ENCODE assay signal across 1 cellular context in the genomic region with DNA sequence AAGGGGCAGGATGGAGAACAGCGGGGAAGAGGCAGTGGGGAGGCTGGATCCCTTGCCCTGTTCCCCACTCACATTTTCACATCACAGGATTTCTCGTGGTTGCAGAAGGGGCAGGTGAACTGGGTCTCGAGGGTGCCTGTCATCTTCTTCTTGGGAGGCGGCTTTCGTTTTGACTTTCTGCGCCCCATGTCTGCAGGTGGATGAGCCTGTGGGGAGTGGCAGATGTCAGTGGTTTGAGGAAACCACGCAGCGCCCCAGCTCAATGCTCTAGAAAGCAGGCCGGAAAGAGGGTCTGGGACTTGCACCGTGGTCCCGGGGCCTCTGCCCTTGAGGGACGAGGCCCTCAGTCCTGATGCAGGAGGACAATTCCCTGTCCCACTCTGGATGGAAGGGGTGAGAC.
TF ChIP-seq lines count a peak whose summit lies in the region.

No MANE protein-coding gene starts in this region.

TF ChIP-seq in IMR-90, 13 proteins besides CTCF, POLR2A, EP300 and RAD21:
- TF ChIP-seq MAFK (IDR thresholded peaks at IDR 0.05; ENCODE audit: low read depth, low read length) (no peak), NFE2L2 (IDR thresholded peaks at IDR 0.05; ENCODE audit: low read depth, low read length) (no peak), CEBPB (IDR thresholded peaks at IDR 0.05; ENCODE audit: low read depth, low read length) (no peak), MAZ (IDR thresholded peaks at IDR 0.05; ENCODE audit: borderline replicate concordance, low read depth, low read length) (no peak), CHD1 (IDR thresholded peaks at IDR 0.05; ENCODE audit: low read depth, low read length) (no peak)
- TF ChIP-seq, protein P1, sequence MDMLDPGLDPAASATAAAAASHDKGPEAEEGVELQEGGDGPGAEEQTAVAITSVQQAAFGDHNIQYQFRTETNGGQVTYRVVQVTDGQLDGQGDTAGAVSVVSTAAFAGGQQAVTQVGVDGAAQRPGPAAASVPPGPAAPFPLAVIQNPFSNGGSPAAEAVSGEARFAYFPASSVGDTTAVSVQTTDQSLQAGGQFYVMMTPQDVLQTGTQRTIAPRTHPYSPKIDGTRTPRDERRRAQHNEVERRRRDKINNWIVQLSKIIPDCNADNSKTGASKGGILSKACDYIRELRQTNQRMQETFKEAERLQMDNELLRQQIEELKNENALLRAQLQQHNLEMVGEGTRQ (IDR thresholded peaks at IDR 0.05; ENCODE audit: low read depth, low read length), result no peak
- TF ChIP-seq, protein P2, sequence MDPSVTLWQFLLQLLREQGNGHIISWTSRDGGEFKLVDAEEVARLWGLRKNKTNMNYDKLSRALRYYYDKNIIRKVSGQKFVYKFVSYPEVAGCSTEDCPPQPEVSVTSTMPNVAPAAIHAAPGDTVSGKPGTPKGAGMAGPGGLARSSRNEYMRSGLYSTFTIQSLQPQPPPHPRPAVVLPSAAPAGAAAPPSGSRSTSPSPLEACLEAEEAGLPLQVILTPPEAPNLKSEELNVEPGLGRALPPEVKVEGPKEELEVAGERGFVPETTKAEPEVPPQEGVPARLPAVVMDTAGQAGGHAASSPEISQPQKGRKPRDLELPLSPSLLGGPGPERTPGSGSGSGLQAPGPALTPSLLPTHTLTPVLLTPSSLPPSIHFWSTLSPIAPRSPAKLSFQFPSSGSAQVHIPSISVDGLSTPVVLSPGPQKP (IDR thresholded peaks at IDR 0.05; ENCODE audit: borderline replicate concordance, low read depth, low read length), result no peak
